Comparison of ENCODE assay signal across 16 cellular contexts in genomic region chr12:34605955-34606748, GRCh38.
"Had no signal": no experiment of that assay in that cellular context is flagged by ENCODE, and none has a peak within 500 bp of the region (broad histone marks: within the 10 kb centered on the region; RNA-seq: fewer than 3 reads in every experiment).

No MANE protein-coding gene starts in this region.

- DNase-seq: activated CD4-positive, alpha-beta T cell treated with anti-CD3 and anti-CD28 coated beads, Interleukin-2, amount 50 U/mL, for 1 hour; activated gamma-delta T cell treated with Interleukin-2 at 50 U/mL for 16 hours; activated T-cell treated with anti-CD3 and anti-CD28 coated beads for 4 hours; left ventricle myocardium superior; mesendoderm; stimulated activated CD4-positive, alpha-beta T cell treated with anti-CD3 and anti-CD28 coated beads, Interleukin-2, amount 100 ng/mL, for 24 hours; stimulated activated naive CD4-positive, alpha-beta T cell had no signal

- H3K4me1 ChIP-seq: ascending aorta, heart left ventricle, right atrium auricular region, suprapubic skin, upper lobe of left lung had no signal

- FAIRE-seq: bronchial epithelial cell, endothelial cell of umbilical vein, frontal cortex, islet of Langerhans had no signal

- H3K4me3 ChIP-seq: ascending aorta, heart left ventricle, right atrium auricular region, suprapubic skin, upper lobe of left lung had no signal

- ATAC-seq: heart left ventricle, left ventricle myocardium superior had no signal

- H3K36me3 ChIP-seq: ascending aorta, heart left ventricle, right atrium auricular region, suprapubic skin, upper lobe of left lung had no signal

- H3K27me3 ChIP-seq: ascending aorta, right atrium auricular region, suprapubic skin, upper lobe of left lung had no signal

- H3K27ac ChIP-seq: ascending aorta, heart left ventricle, right atrium auricular region, suprapubic skin, upper lobe of left lung had no signal
